In genomic region chr3:168165390-168166269, GRCh38 we compare ENCODE assay signal across 9 cellular contexts.
DNase-seq lines count a peak whose midpoint lies in the region; ATAC-seq and TF ChIP-seq lines count a peak whose summit lies in the region.
"Had no signal": no experiment of that assay in that cellular context is flagged by ENCODE, and none has a peak within 500 bp of the region (broad histone marks: within the 10 kb centered on the region; RNA-seq: fewer than 3 reads in every experiment).

No MANE protein-coding gene starts in this region.

- intact Hi-C loops in left ventricle myocardium inferior (cut with micrococcal nuclease): loop anchor here (1.0 kb wide), 1 partner anchor 118 kb away; no protein-coding TSS in a partner anchor

- ATAC-seq in GM19452 (IDR thresholded peaks at IDR 0.05; ENCODE audit: unreplicated experiment): peak; percentile 86
- peak; percentile 83 for ATAC-seq in HG03439 (IDR thresholded peaks at IDR 0.05; ENCODE audit: unreplicated experiment)
- ATAC-seq in activated naive CD8-positive, alpha-beta T cell treated with anti-CD3 and anti-CD28 coated beads, Interleukin-2, amount 50 U/mL, for 24 hours: no peak
- no peak for ATAC-seq in T-helper 17 cell
- ATAC-seq: naive thymus-derived CD4-positive, alpha-beta T cell had no signal

- H3K27me3 ChIP-seq in left ventricle myocardium inferior (ENCODE audit: low read depth): no peaks in the 10 kb centered on the region

- H3K36me3 ChIP-seq in left ventricle myocardium inferior: no peaks in the 10 kb centered on the region

- no peaks in the 10 kb centered on the region for H3K36me3 Mint-ChIP-seq in activated naive CD8-positive, alpha-beta T cell treated with anti-CD3 and anti-CD28 coated beads, Interleukin-2, amount 50 U/mL, for 24 hours (ENCODE audit: low read depth)
- no peaks in the 10 kb centered on the region for H3K36me3 Mint-ChIP-seq in T-helper 17 cell (ENCODE audit: low read depth)
- H3K36me3 Mint-ChIP-seq: naive thymus-derived CD4-positive, alpha-beta T cell had no signal

- DNase-seq in EL: peak; percentile 68
- DNase-seq in NCI-H345 treated with DMSO at 0.1 percent for 48 hours (lab: John Stamatoyannopoulos, UW; ENCODE audit: unreplicated experiment): peak; percentile 15
- peak; percentile 46 for DNase-seq in activated naive CD8-positive, alpha-beta T cell treated with anti-CD3 and anti-CD28 coated beads, Interleukin-2, amount 50 U/mL, for 24 hours
- DNase-seq in left ventricle myocardium inferior: no peak
- DNase-seq in pulmonary artery endothelial cell (ENCODE audit: low read depth, low spot score): peak; percentile 33
- DNase-seq in T-helper 17 cell: no peak

- no peaks in the 10 kb centered on the region for H3K27me3 Mint-ChIP-seq in activated naive CD8-positive, alpha-beta T cell treated with anti-CD3 and anti-CD28 coated beads, Interleukin-2, amount 50 U/mL, for 24 hours
- H3K27me3 Mint-ChIP-seq in T-helper 17 cell: no peaks in the 10 kb centered on the region

- H3K27ac Mint-ChIP-seq in activated naive CD8-positive, alpha-beta T cell treated with anti-CD3 and anti-CD28 coated beads, Interleukin-2, amount 50 U/mL, for 24 hours: no peak overlapping the region
- H3K27ac Mint-ChIP-seq in T-helper 17 cell: no peak overlapping the region
- H3K27ac Mint-ChIP-seq: naive thymus-derived CD4-positive, alpha-beta T cell had no signal

- peak overlapping the region; percentile 32 for H3K4me3 ChIP-seq in left ventricle myocardium inferior

- no peaks in the 10 kb centered on the region for H3K9me3 ChIP-seq in left ventricle myocardium inferior (replicated peaks)
- no peaks in the 10 kb centered on the region for H3K9me3 ChIP-seq in T-helper 17 cell (ENCODE audit: control insufficient read depth, low read length, poor library complexity, severe bottlenecking)

- H3K4me1 ChIP-seq in left ventricle myocardium inferior: no peaks in the 10 kb centered on the region

- H3K4me3 Mint-ChIP-seq in activated naive CD8-positive, alpha-beta T cell treated with anti-CD3 and anti-CD28 coated beads, Interleukin-2, amount 50 U/mL, for 24 hours: no peak overlapping the region
- H3K4me3 Mint-ChIP-seq in T-helper 17 cell: no peak overlapping the region

- no peaks in the 10 kb centered on the region for H3K4me1 Mint-ChIP-seq in activated naive CD8-positive, alpha-beta T cell treated with anti-CD3 and anti-CD28 coated beads, Interleukin-2, amount 50 U/mL, for 24 hours
- H3K4me1 Mint-ChIP-seq in T-helper 17 cell: peaks cover 2% of the 10 kb centered on the region

- H3K27ac ChIP-seq in left ventricle myocardium inferior (replicated peaks): peak overlapping the region; percentile 49

- TF ChIP-seq CTCF in left ventricle myocardium inferior (IDR thresholded peaks at IDR 0.05; ENCODE audit: borderline replicate concordance): peak; percentile 83

- no peaks in the 10 kb centered on the region for H3K9me3 Mint-ChIP-seq in activated naive CD8-positive, alpha-beta T cell treated with anti-CD3 and anti-CD28 coated beads, Interleukin-2, amount 50 U/mL, for 24 hours
- H3K9me3 Mint-ChIP-seq: naive thymus-derived CD4-positive, alpha-beta T cell had no signal

Comparison
In these comparisons a context has a peak if more than half of its experiments do, and no peak if none do; other contexts are left out.
1. DNase-seq: peak in EL (single experiment), NCI-H345 treated with DMSO at 0.1 percent for 48 hours (single experiment), activated naive CD8-positive, alpha-beta T cell treated with anti-CD3 and anti-CD28 coated beads, Interleukin-2, amount 50 U/mL, for 24 hours (single experiment) and pulmonary artery endothelial cell (single experiment); none in left ventricle myocardium inferior (single experiment) and T-helper 17 cell (0 of 3).
2. ATAC-seq: peak in GM19452 (single experiment) and HG03439 (single experiment); none in activated naive CD8-positive, alpha-beta T cell treated with anti-CD3 and anti-CD28 coated beads, Interleukin-2, amount 50 U/mL, for 24 hours (single experiment) and T-helper 17 cell (single experiment).